ENCODE assay signal across 1 cellular context in the genomic region with DNA sequence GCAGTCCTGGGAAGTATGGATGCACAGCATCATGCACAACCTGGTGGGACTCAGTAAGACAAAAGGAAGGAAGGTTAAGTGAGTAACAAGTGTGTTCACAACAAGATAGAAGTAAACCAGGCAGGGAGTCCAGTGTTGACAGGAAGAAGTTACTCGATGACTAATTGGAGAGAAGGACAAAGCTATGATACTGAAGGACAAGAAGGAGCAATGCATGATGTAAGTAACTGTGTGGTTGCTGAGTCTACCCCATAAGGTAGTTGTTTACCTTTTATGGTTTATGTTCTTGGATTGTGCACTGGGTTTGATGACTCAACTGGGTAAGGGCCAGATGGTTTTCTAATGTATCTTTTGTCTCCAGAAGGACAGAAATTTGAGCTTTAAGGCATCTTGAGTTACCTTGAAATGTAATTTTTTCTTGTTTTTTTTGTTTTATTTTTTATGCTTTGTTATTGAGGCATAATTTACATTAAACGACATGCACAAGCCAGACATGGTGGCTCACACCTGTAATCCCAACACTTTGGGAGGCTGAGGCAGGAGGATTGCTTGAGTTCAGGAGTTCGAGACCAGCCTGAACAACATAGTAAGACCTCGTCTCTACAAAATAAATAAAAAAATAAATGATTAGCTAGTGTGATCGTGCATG.
TF ChIP-seq lines count a peak whose summit lies in the region.

No MANE protein-coding gene starts in this region.

TF ChIP-seq in GM23338, 12 proteins besides CTCF, POLR2A, EP300 and RAD21 (continued from another document):
- TF ChIP-seq, protein P1, sequence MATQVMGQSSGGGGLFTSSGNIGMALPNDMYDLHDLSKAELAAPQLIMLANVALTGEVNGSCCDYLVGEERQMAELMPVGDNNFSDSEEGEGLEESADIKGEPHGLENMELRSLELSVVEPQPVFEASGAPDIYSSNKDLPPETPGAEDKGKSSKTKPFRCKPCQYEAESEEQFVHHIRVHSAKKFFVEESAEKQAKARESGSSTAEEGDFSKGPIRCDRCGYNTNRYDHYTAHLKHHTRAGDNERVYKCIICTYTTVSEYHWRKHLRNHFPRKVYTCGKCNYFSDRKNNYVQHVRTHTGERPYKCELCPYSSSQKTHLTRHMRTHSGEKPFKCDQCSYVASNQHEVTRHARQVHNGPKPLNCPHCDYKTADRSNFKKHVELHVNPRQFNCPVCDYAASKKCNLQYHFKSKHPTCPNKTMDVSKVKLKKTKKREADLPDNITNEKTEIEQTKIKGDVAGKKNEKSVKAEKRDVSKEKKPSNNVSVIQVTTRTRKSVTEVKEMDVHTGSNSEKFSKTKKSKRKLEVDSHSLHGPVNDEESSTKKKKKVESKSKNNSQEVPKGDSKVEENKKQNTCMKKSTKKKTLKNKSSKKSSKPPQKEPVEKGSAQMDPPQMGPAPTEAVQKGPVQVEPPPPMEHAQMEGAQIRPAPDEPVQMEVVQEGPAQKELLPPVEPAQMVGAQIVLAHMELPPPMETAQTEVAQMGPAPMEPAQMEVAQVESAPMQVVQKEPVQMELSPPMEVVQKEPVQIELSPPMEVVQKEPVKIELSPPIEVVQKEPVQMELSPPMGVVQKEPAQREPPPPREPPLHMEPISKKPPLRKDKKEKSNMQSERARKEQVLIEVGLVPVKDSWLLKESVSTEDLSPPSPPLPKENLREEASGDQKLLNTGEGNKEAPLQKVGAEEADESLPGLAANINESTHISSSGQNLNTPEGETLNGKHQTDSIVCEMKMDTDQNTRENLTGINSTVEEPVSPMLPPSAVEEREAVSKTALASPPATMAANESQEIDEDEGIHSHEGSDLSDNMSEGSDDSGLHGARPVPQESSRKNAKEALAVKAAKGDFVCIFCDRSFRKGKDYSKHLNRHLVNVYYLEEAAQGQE (IDR thresholded peaks at IDR 0.05; ENCODE audit: unreplicated experiment), result no peak
- TF ChIP-seq NANOG (IDR thresholded peaks at IDR 0.05; ENCODE audit: borderline replicate concordance), result no peak
- no peak for TF ChIP-seq CREB1 (CRISPR knock-in tag; IDR thresholded peaks at IDR 0.05; ENCODE audit: low read depth)
- no peak for TF ChIP-seq EZH2phosphoT487 (IDR thresholded peaks at IDR 0.05; ENCODE audit: unreplicated experiment)
- TF ChIP-seq, protein P2, sequence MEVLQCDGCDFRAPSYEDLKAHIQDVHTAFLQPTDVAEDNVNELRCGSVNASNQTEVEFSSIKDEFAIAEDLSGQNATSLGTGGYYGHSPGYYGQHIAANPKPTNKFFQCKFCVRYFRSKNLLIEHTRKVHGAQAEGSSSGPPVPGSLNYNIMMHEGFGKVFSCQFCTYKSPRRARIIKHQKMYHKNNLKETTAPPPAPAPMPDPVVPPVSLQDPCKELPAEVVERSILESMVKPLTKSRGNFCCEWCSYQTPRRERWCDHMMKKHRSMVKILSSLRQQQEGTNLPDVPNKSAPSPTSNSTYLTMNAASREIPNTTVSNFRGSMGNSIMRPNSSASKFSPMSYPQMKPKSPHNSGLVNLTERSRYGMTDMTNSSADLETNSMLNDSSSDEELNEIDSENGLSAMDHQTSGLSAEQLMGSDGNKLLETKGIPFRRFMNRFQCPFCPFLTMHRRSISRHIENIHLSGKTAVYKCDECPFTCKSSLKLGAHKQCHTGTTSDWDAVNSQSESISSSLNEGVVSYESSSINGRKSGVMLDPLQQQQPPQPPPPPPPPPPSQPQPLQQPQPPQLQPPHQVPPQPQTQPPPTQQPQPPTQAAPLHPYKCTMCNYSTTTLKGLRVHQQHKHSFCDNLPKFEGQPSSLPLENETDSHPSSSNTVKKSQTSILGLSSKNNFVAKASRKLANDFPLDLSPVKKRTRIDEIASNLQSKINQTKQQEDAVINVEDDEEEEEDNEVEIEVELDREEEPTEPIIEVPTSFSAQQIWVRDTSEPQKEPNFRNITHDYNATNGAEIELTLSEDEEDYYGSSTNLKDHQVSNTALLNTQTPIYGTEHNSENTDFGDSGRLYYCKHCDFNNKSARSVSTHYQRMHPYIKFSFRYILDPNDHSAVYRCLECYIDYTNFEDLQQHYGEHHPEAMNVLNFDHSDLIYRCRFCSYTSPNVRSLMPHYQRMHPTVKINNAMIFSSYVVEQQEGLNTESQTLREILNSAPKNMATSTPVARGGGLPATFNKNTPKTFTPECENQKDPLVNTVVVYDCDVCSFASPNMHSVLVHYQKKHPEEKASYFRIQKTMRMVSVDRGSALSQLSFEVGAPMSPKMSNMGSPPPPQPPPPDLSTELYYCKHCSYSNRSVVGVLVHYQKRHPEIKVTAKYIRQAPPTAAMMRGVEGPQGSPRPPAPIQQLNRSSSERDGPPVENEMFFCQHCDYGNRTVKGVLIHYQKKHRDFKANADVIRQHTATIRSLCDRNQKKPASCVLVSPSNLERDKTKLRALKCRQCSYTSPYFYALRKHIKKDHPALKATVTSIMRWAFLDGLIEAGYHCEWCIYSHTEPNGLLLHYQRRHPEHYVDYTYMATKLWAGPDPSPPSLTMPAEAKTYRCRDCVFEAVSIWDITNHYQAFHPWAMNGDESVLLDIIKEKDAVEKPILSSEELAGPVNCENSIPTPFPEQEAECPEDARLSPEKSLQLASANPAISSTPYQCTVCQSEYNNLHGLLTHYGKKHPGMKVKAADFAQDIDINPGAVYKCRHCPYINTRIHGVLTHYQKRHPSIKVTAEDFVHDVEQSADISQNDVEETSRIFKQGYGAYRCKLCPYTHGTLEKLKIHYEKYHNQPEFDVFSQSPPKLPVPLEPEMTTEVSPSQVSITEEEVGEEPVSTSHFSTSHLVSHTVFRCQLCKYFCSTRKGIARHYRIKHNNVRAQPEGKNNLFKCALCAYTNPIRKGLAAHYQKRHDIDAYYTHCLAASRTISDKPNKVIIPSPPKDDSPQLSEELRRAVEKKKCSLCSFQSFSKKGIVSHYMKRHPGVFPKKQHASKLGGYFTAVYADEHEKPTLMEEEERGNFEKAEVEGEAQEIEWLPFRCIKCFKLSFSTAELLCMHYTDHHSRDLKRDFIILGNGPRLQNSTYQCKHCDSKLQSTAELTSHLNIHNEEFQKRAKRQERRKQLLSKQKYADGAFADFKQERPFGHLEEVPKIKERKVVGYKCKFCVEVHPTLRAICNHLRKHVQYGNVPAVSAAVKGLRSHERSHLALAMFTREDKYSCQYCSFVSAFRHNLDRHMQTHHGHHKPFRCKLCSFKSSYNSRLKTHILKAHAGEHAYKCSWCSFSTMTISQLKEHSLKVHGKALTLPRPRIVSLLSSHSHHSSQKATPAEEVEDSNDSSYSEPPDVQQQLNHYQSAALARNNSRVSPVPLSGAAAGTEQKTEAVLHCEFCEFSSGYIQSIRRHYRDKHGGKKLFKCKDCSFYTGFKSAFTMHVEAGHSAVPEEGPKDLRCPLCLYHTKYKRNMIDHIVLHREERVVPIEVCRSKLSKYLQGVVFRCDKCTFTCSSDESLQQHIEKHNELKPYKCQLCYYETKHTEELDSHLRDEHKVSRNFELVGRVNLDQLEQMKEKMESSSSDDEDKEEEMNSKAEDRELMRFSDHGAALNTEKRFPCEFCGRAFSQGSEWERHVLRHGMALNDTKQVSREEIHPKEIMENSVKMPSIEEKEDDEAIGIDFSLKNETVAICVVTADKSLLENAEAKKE (CRISPR knock-in tag; IDR thresholded peaks at IDR 0.05), result no peak
- TF ChIP-seq ZNF331 (CRISPR knock-in tag; IDR thresholded peaks at IDR 0.05; ENCODE audit: low read depth), result no peak
- no peak for TF ChIP-seq POLR2AphosphoS5 (IDR thresholded peaks at IDR 0.05; ENCODE audit: low read depth)
- TF ChIP-seq JUNB (IDR thresholded peaks at IDR 0.05; ENCODE audit: unreplicated experiment), result no peak
- no peak for TF ChIP-seq ZNF114 (CRISPR knock-in tag; IDR thresholded peaks at IDR 0.05)
